ENCODE assay signal across 1 cellular context in genomic region chr10:119020627-119020946, GRCh38.
TF ChIP-seq lines count a peak whose summit lies in the region.

No MANE protein-coding gene starts in this region.

TF ChIP-seq in SK-N-SH treated with all-trans-retinoic acid at 6 μM for 48 hours, 23 proteins besides CTCF, POLR2A, EP300 and RAD21:
- TF ChIP-seq CSDC2 (CRISPR knock-in tag; IDR thresholded peaks at IDR 0.05) (no peak), OSR1 (CRISPR knock-in tag; IDR thresholded peaks at IDR 0.05) (no peak), ZC3H10 (CRISPR knock-in tag; IDR thresholded peaks at IDR 0.05) (no peak), TCF4 (CRISPR knock-in tag; IDR thresholded peaks at IDR 0.05; ENCODE audit: borderline replicate concordance) (no peak), CREB5 (CRISPR knock-in tag; IDR thresholded peaks at IDR 0.05; ENCODE audit: low read depth) (no peak), ZFP3 (CRISPR knock-in tag; IDR thresholded peaks at IDR 0.05) (no peak), ZNF8 (CRISPR knock-in tag; IDR thresholded peaks at IDR 0.05) (no peak), PATZ1 (CRISPR knock-in tag; IDR thresholded peaks at IDR 0.05; ENCODE audit: borderline replicate concordance) (no peak), TSHZ2 (CRISPR knock-in tag; IDR thresholded peaks at IDR 0.05) (no peak), POU6F1 (CRISPR knock-in tag; IDR thresholded peaks at IDR 0.05; ENCODE audit: borderline replicate concordance, low read depth) (no peak), ZNF565 (CRISPR knock-in tag; conservative IDR thresholded peaks at IDR 0.05; ENCODE audit: low read depth) (no peak), ISL1 (CRISPR knock-in tag; IDR thresholded peaks at IDR 0.05) (no peak)
